In genomic region chr14:22432348-22432976, GRCh38 we compare ENCODE assay signal across 8 cellular contexts.
DNase-seq lines count a peak whose midpoint lies in the region; ATAC-seq, FAIRE-seq and TF ChIP-seq lines count a peak whose summit lies in the region.

No MANE protein-coding gene starts in this region.

- H3K27me3 ChIP-seq in astrocyte (ENCODE audit: insufficient read depth, low read length) (no peaks in the 10 kb centered on the region), kidney epithelial cell (ENCODE audit: control insufficient read depth, insufficient read depth, low read length) (no peaks in the 10 kb centered on the region), aorta (ENCODE audit: control insufficient read depth in 1 of 2, insufficient read depth in 2 of 2, low read length in 1 of 2) (no peaks in the 10 kb centered on the region)

- H3K27ac ChIP-seq in astrocyte (ENCODE audit: low read depth, low read length): no peak overlapping the region
- H3K27ac ChIP-seq in aorta (ENCODE audit: low read depth in 1 of 2, low read length in 2 of 2): no peak overlapping the region

- H2AFZ ChIP-seq in astrocyte (ENCODE audit: low read depth, low read length): no peak overlapping the region

- H3K4me2 ChIP-seq in astrocyte (ENCODE audit: low read length): peak overlapping the region; percentile 51

- ATAC-seq in aorta (ENCODE audit: low FRiP score): peak; percentile 72

- H3K4me3 ChIP-seq in NB4 (ENCODE audit: low read depth, low read length): no peak overlapping the region
- no peak overlapping the region for H3K4me3 ChIP-seq in astrocyte (ENCODE audit: insufficient read depth, low read depth, low read length)
- no peak overlapping the region for H3K4me3 ChIP-seq in kidney epithelial cell (ENCODE audit: low read depth, low read length)
- no peak overlapping the region for H3K4me3 ChIP-seq in aorta (ENCODE audit: low read length in 2 of 2)

- H3K4me1 ChIP-seq in astrocyte (ENCODE audit: insufficient read depth, low read length) (peaks cover 34% of the 10 kb centered on the region), aorta (ENCODE audit: control insufficient read depth in 1 of 2, insufficient read depth in 2 of 2, low read length in 2 of 2) (peaks cover 0 to 5% of the 10 kb centered on the region in 2 donors)

- H3K36me3 ChIP-seq in astrocyte (ENCODE audit: insufficient read depth, low read length) (no peaks in the 10 kb centered on the region), kidney epithelial cell (ENCODE audit: control insufficient read depth, insufficient read depth, low read length) (no peaks in the 10 kb centered on the region), aorta (ENCODE audit: control insufficient read depth in 1 of 2, insufficient read depth in 2 of 2, low read length in 1 of 2) (no peaks in the 10 kb centered on the region)

- no peak for TF ChIP-seq CTCF in NB4 (IDR thresholded peaks at IDR 0.05; ENCODE audit: low read depth, low read length)
- TF ChIP-seq CTCF in astrocyte (IDR thresholded peaks at IDR 0.05; ENCODE audit: insufficient read depth, low read depth, low read length): no peak
- TF ChIP-seq CTCF in kidney epithelial cell (IDR thresholded peaks at IDR 0.05; ENCODE audit: insufficient read depth, low read length, poor library complexity, severe bottlenecking): no peak
- no peak for TF ChIP-seq CTCF in progenitor cell of endocrine pancreas (IDR thresholded peaks at IDR 0.05; ENCODE audit: unreplicated experiment)
- no peak for TF ChIP-seq CTCF in GM10248 (IDR thresholded peaks at IDR 0.05; ENCODE audit: control extremely low read depth, extremely low read depth, low read depth, missing control alignments)

- H3K36me3 Mint-ChIP-seq in astrocyte (ENCODE audit: low read depth, unreplicated experiment) (no peaks in the 10 kb centered on the region), progenitor cell of endocrine pancreas (ENCODE audit: insufficient read depth) (no peaks in the 10 kb centered on the region)

- DNase-seq in DMS79 (lab: John Stamatoyannopoulos, UW) (peak; percentile 97), NB4 (ENCODE audit: low read depth) (peak; percentile 56), astrocyte (ENCODE audit: low read depth) (peak; percentile 92), kidney epithelial cell (ENCODE audit: low read depth) (peak; percentile 90), aorta (peak in 1 of 2 donors; percentile 50), progenitor cell of endocrine pancreas (ENCODE audit: low spot score, unreplicated experiment) (no peak), T-helper 2 cell (no peak), GM10248 (ENCODE audit: extremely low spot score) (no peak)

- H3K9me3 ChIP-seq in astrocyte (ENCODE audit: insufficient read depth, low read depth, low read length): no peaks in the 10 kb centered on the region
- H3K9me3 ChIP-seq in aorta (ENCODE audit: control insufficient read depth, low read length): no peaks in the 10 kb centered on the region

- POLR2A ChIA-PET in GM10248 (lab: Yijun Ruan, JAX): no interaction called here

- TF ChIP-seq POLR2A in NB4 (IDR thresholded peaks at IDR 0.05; ENCODE audit: extremely low read depth, insufficient read length): no peak

- no peak overlapping the region for H3K9ac ChIP-seq in astrocyte (ENCODE audit: low read length)

- H3K9me3 Mint-ChIP-seq in astrocyte (ENCODE audit: unreplicated experiment): no peaks in the 10 kb centered on the region
- H3K9me3 Mint-ChIP-seq in progenitor cell of endocrine pancreas (ENCODE audit: low read depth): no peaks in the 10 kb centered on the region

- intact Hi-C loops in aorta (cut with DNase I): no loop called here

- H3K4me3 Mint-ChIP-seq in astrocyte (ENCODE audit: unreplicated experiment): no peak overlapping the region
- no peak overlapping the region for H3K4me3 Mint-ChIP-seq in progenitor cell of endocrine pancreas (ENCODE audit: low read depth)

- H3K4me1 Mint-ChIP-seq in astrocyte (ENCODE audit: low read depth, unreplicated experiment) (peaks cover 37% of the 10 kb centered on the region), progenitor cell of endocrine pancreas (ENCODE audit: low read depth) (peaks cover 13% of the 10 kb centered on the region)

- CTCF ChIA-PET in GM10248 (lab: Yijun Ruan, JAX): interaction anchor here (0.9 to 5.6 kb wide), 9 partner anchors 10 to 138 kb away, joined by 3 to 22 read pairs (median 6); no protein-coding TSS in a partner anchor

- H3K27ac Mint-ChIP-seq in astrocyte (ENCODE audit: unreplicated experiment): no peak overlapping the region
- no peak overlapping the region for H3K27ac Mint-ChIP-seq in progenitor cell of endocrine pancreas

- H3K27me3 Mint-ChIP-seq in astrocyte (ENCODE audit: low read depth, unreplicated experiment): peaks cover 7% of the 10 kb centered on the region
- H3K27me3 Mint-ChIP-seq in progenitor cell of endocrine pancreas: peaks cover 18% of the 10 kb centered on the region

- FAIRE-seq in astrocyte (lab: Jason Lieb, UNC): peak; percentile 84

- WGBS in aorta, 2 donors: 11 to 14% methylated on average over 4 of the region's 4 CpGs

- H4K20me1 ChIP-seq in astrocyte (ENCODE audit: insufficient read depth, low read length): no peaks in the 10 kb centered on the region

- no peaks in the 10 kb centered on the region for H3K79me2 ChIP-seq in astrocyte (ENCODE audit: insufficient read depth, low read length)

Comparison
In these comparisons a context has a peak if more than half of its experiments do, and no peak if none do; other contexts are left out.
1. DNase-seq: peak in DMS79 (single experiment), NB4 (single experiment), astrocyte (single experiment) and kidney epithelial cell (single experiment); none in progenitor cell of endocrine pancreas (single experiment), T-helper 2 cell (0 of 5) and GM10248 (single experiment).